ENCODE assay signal across 8 cellular contexts in the genomic region with DNA sequence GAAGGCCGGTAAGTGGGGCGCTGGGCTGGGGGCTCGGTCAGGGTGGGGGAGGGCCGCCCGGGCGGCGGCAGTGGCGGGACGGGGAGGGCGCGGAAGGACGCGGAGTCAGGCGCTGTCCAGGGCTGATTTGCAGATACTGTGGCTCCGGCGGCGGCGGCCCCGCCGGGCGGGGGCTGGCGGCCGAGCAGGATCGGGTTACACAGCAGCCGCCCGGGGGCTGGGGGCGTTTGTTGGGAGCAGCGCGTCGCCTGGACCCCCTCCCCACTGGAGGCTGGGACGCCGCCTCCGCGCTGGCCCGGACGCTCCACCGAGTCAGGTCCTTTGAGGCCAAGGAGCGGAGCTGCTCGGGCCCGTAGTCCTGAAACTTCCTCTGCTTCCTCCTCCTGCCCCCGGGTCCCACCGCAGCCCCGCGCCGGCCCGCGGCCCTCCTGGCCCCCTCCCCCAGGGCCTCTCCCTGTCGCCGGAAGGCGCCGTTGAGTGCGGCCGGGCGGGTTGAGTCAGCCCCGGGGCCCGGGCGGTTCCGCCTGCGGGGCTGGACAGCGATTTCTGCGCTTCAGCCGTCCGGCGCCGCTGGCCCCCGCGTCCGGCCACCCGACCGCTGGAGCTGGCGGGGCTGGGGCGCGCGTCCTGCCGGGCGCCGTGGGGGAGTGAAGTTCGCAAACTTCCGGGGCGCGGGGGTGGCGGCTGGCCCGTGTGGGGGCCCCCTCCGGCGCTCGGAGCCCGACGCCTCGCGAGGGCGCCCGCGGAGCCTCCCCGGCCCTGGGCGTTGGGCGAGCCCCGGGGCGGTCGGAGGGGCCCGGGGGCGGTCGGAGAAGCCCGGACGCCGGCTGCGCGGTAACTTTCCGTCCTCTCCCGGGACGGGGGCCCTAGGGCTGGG. TPM values are rescaled to one million over a fixed set of nuclear protein-coding genes. Genes with fewer than 3 reads are reported as not detected.
DNase-seq lines count a peak whose midpoint lies in the region; ATAC-seq and TF ChIP-seq lines count a peak whose summit lies in the region.

No MANE protein-coding gene starts in this region.

- no peaks in the 10 kb centered on the region for H3F3A ChIP-seq in PC-9 (ENCODE audit: insufficient read depth, low read depth)

- H3K4me3 ChIP-seq in PC-9 (peak overlapping the region; percentile 77), fibroblast of the aortic adventitia (ENCODE audit: low read depth, low read length) (peak overlapping the region; percentile 90)

- peak overlapping the region; percentile 99 for H3K27ac Mint-ChIP-seq in neural crest cell (ENCODE audit: unreplicated experiment)

- intact Hi-C loops in PC-9 (cut with micrococcal nuclease; ENCODE audit: unreplicated experiment), result no loop called here

- H3K9me3 Mint-ChIP-seq in neural crest cell, result no peaks in the 10 kb centered on the region

- CTCF ChIA-PET in PC-9 (lab: Charles Lee), result no interaction called here

- no peaks in the 10 kb centered on the region for H3K9me2 ChIP-seq in PC-9 (ENCODE audit: insufficient read depth)

- peak overlapping the region; percentile 79 for H2AFZ ChIP-seq in PC-9

- peaks cover 45% of the 10 kb centered on the region for H3K79me2 ChIP-seq in PC-9 (ENCODE audit: low read depth)

- H3K9me3 ChIP-seq in PC-9 (ENCODE audit: insufficient read depth, low read depth), result no peaks in the 10 kb centered on the region

- no peaks in the 10 kb centered on the region for H3K36me3 ChIP-seq in PC-9 (ENCODE audit: low read depth)

- peak overlapping the region; percentile 44; the same call in 1 of the 2 replicates for H3K27ac ChIP-seq in PC-9

- peak overlapping the region; percentile 100 for H3K4me3 Mint-ChIP-seq in neural crest cell

- ATAC-seq in HG03064 (IDR thresholded peaks at IDR 0.05; ENCODE audit: low read depth, unreplicated experiment), result peak; percentile 51

- no peak for TF ChIP-seq CTCF in PC-9 (conservative IDR thresholded peaks at IDR 0.05)
- no peak for TF ChIP-seq CTCF in fibroblast of the aortic adventitia (IDR thresholded peaks at IDR 0.05; ENCODE audit: insufficient read depth, low read length)
- no peak for TF ChIP-seq CTCF in neural crest cell (conservative IDR thresholded peaks at IDR 0.05)

- peaks cover 10% of the 10 kb centered on the region for H4K20me1 ChIP-seq in PC-9 (ENCODE audit: insufficient read depth)

- POLR2A ChIA-PET in PC-9 (lab: Charles Lee; ENCODE audit: unreplicated experiment), result interaction anchor here (0.6 to 0.7 kb wide), 2 partner anchors 31 to 428 kb away, joined by 3 to 6 read pairs; no protein-coding TSS in a partner anchor

- peaks cover 51% of the 10 kb centered on the region for H3K4me1 Mint-ChIP-seq in neural crest cell

- no TSS peak for BruUV-seq in PC-9 (replicated peaks; lab: Mats Ljungman, UMichigan)

- DNase-seq in NK-92 treated with Interleukin-12 subunit alpha and Interleukin-12 subunit beta, amount 100 ng/mL, for 24 hours (lab: John Stamatoyannopoulos, UW), result peak; percentile 71
- no peak for DNase-seq in NK-92 (lab: John Stamatoyannopoulos, UW; ENCODE audit: unreplicated experiment)
- DNase-seq in PC-9, result peak in 1 of 2 experiments; percentile 49
- DNase-seq in activated T-helper 9 cell treated with anti-CD3 and anti-CD28 coated beads, Interleukin-2, amount 50 U/mL, for 16 hours (ENCODE audit: low read depth), result peak; percentile 59
- DNase-seq in fibroblast of the aortic adventitia (ENCODE audit: low read depth), result peak; percentile 46
- peak; percentile 62 for DNase-seq in neural crest cell (ENCODE audit: low read depth, low spot score)
- DNase-seq in stromal cell of bone marrow (ENCODE audit: low read depth), result peak; percentile 38

- H3K27me3 Mint-ChIP-seq in neural crest cell (ENCODE audit: low read depth), result peaks cover 14% of the 10 kb centered on the region

- peaks cover 13% of the 10 kb centered on the region for H3K4me1 ChIP-seq in PC-9 (replicated peaks; ENCODE audit: insufficient read depth)

- peak overlapping the region; percentile 80 for H3K4me2 ChIP-seq in PC-9

- H3K36me3 Mint-ChIP-seq in neural crest cell (ENCODE audit: low read depth), result peaks cover 5% of the 10 kb centered on the region

- no peaks in the 10 kb centered on the region for H3K27me3 ChIP-seq in PC-9 (ENCODE audit: insufficient read depth, low read depth)

RNA-seq across cellular contexts. Expression of gene REST, which starts 0.7 kb away (rescaled TPM):
- total RNA-seq in PC-9 (2021) (23.0 and 28.3 TPM in 2 replicates), fibroblast of the aortic adventitia (ENCODE audit: low replicate concordance) (42.1 and 50.6 TPM in 2 replicates), neural crest cell (51.2 and 55.1 TPM in 2 replicates)
